Comparison of ENCODE assay signal across 8 cellular contexts in the genomic region with DNA sequence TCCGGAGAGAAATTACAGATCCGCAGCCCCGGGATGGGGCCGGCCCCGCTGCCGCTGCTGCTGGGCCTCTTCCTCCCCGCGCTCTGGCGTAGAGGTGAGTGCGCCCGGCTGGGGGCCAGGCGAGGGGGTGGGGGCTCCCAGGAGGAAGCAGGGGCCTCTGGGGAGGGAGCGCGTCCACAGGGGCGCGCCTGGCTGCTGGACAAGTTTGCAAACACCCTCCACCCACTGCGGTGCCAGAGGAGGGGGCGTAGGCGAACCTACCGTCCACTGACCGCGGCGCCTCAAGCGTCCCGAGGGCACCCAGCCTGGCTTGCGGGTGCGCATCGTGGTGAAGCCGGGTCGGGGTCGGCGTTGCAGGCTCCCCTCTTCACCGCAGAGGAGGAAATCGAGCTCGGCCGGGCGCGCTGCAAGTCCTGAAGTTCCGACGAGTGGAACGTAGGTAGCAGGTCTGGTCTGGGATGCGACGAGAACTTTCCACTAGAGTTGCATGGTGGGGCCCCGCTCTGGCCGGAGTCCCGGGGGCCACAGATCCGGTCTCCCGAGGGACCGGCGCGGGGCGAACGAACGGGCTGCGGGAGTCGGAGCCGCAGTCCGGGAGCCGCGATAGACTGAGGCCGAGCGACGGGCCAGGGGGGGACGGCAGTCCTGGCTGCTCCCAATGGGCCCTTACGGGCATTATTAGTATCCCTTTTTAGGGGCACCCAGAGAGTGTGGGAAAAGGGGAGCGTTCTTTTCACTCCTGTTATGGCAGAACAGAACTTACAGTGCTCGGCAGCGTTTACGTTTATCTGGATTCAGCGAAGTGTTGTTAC. TPM values are rescaled to one million over a fixed set of nuclear protein-coding genes. Genes with fewer than 3 reads are reported as not detected.
DNase-seq lines count a peak whose midpoint lies in the region; ATAC-seq and TF ChIP-seq lines count a peak whose summit lies in the region.

No MANE protein-coding gene starts in this region.

- TF ChIP-seq CTCF in heart right ventricle (IDR thresholded peaks at IDR 0.05) (no peak), retinal pigment epithelial cell (conservative IDR thresholded peaks at IDR 0.05; ENCODE audit: low read depth, low read length) (no peak)

- DNase-seq in GDM1 (lab: John Stamatoyannopoulos, UW) (peak; percentile 75), activated gamma-delta T cell (lab: John Stamatoyannopoulos, UW) (peak; percentile 14), heart right ventricle (peak; percentile 37 to 38), retinal pigment epithelial cell (ENCODE audit: low read depth) (no peak), UCSD-AML1 (lab: John Stamatoyannopoulos, UW; ENCODE audit: unreplicated experiment) (no peak)

- no peaks in the 10 kb centered on the region for H3K36me3 ChIP-seq in HUES64 (ENCODE audit: insufficient read depth, low read length)
- H3K36me3 ChIP-seq in heart right ventricle: peaks cover 0 to 6% (median 0%) of the 10 kb centered on the region in 9 donors

- peaks cover 35% of the 10 kb centered on the region for H3K27me3 ChIP-seq in HUES64 (ENCODE audit: insufficient read depth, low read length)
- peaks cover 0 to 14% (median 0%) of the 10 kb centered on the region in 7 donors for H3K27me3 ChIP-seq in heart right ventricle

- H3K27ac ChIP-seq in HUES64 (ENCODE audit: low read depth, low read length) (peak overlapping the region; percentile 46; the same call in 1 of the 2 replicates), heart right ventricle (peak overlapping the region; percentile 66 to 95 (median 88))

- H3K9ac ChIP-seq in HUES64 (ENCODE audit: low read depth, low read length): peak overlapping the region; percentile 59

- intact Hi-C loops in heart right ventricle (cut with DNase I): loop anchor here in 6 of 10 donors (2.0 to 10.0 kb wide), 4 partner anchors 73 to 356 kb away; a partner anchor contains a TSS

- H3K9me3 ChIP-seq in HUES64 (ENCODE audit: insufficient read depth, low read depth, low read length) (no peaks in the 10 kb centered on the region), heart right ventricle (no peaks in the 10 kb centered on the region)

- ATAC-seq in heart right ventricle (peak; percentile 2 to 54 (median 18)), GM18858 (IDR thresholded peaks at IDR 0.05; ENCODE audit: unreplicated experiment) (no peak), HG03460 (IDR thresholded peaks at IDR 0.05; ENCODE audit: unreplicated experiment) (no peak)

- H3K4me1 ChIP-seq in HUES64 (ENCODE audit: insufficient read depth, low read length) (peaks cover 15% of the 10 kb centered on the region), heart right ventricle (peaks cover 0 to 58% (median 42%) of the 10 kb centered on the region in 9 donors)

- H3K4me3 ChIP-seq in HUES64 (ENCODE audit: low read length) (peak overlapping the region; percentile 90), heart right ventricle (peak overlapping the region; percentile 61 to 97 (median 92)), retinal pigment epithelial cell (ENCODE audit: low read length) (peak overlapping the region; percentile 70)

- under 1% methylated on average over 70 of the region's 70 CpGs for WGBS in HUES64
- 0 to 1% methylated on average over 70 of the region's 70 CpGs for WGBS in heart right ventricle, 2 donors

RNA-seq across cellular contexts. Expression of a gene that starts 0.5 kb away (rescaled TPM):
- 4.1 TPM for polyA plus RNA-seq in HUES64 (2013, experiment 1 of 2)
- 5.3 TPM for polyA plus RNA-seq in HUES64 (2013, experiment 2 of 2)
- total RNA-seq in heart right ventricle: 1 to 10 TPM; 2.3 to 8.9 (median 3.9) TPM
- 1 to 10 TPM; 3.0 to 4.5 TPM for polyA plus RNA-seq in heart right ventricle

RNA-seq across cellular contexts. Expression of a gene that starts 14.9 kb away (rescaled TPM):
- polyA plus RNA-seq in HUES64 (2013, experiment 1 of 2): 39.9 TPM
- 40.6 TPM for polyA plus RNA-seq in HUES64 (2013, experiment 2 of 2)
- total RNA-seq in heart right ventricle: 10 to 100 TPM; 12.0 to 23.2 (median 19.4) TPM
- polyA plus RNA-seq in heart right ventricle: 1 to 10 TPM; 3.9 to 4.4 TPM

Comparison
In these comparisons a context has a peak if more than half of its experiments do, and no peak if none do; other contexts are left out.
1. DNase-seq: peak in GDM1 (single experiment), activated gamma-delta T cell (single experiment) and heart right ventricle (2 of 2); none in retinal pigment epithelial cell (single experiment) and UCSD-AML1 (single experiment).
2. ATAC-seq: peak in heart right ventricle (8 of 8); none in GM18858 (single experiment) and HG03460 (single experiment).
3. Peak in every context shown above with its lines, with median percentiles within 50 percentile points of each other: H3K4me3 ChIP-seq.